ENCODE assay signal across 26 cellular contexts in the genomic region with DNA sequence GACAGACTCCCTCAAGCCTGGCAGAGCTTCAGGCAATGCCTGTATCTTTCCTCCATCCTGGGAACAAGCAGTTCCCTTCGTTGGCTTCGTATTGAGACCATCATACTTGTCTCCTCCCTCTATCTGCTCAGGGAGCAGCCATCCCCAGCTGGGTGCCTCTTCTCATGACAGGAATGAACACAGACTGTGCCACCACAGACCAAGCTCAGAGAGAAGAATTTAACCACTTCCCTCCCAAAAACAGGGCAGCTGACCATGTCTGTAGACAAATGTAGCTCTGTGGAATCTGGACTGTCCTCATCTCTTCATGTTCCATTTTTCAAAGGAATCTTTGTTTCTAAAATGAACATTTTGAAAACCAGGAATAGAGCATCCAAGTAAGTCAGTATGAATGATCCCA.
"Had no signal": no experiment of that assay in that cellular context is flagged by ENCODE, and none has a peak within 500 bp of the region (broad histone marks: within the 10 kb centered on the region; RNA-seq: fewer than 3 reads in every experiment).

No MANE protein-coding gene starts in this region.

- H2AFZ ChIP-seq: parathyroid adenoma had no signal

- H3K4me1 Mint-ChIP-seq: central memory CD8-positive, alpha-beta T cell; neural crest cell; stimulated activated naive B cell treated with anti-CD40 and anti-IgM and Interleukin-4, amounts not matched to agents 10 μg/mL and 1 μg/mL and 100 μg/mL, for 72 hours had no signal

- H3K4me3 Mint-ChIP-seq: central memory CD8-positive, alpha-beta T cell; effector memory CD8-positive, alpha-beta T cell; natural killer cell treated with Interleukin-12 subunit alpha and Interleukin-12 subunit beta and Interleukin-15 and Interleukin-18, amount 100 ng/mL, for 72 hours; neural crest cell; stimulated activated naive B cell treated with anti-CD40 and anti-IgM and Interleukin-4, amounts not matched to agents 10 μg/mL and 1 μg/mL and 100 μg/mL, for 72 hours; stimulated activated naive CD8-positive, alpha-beta T cell treated with anti-CD3 and anti-CD28 coated beads, Interleukin-15, Interleukin-2, amounts not matched to agents 100 ng/mL and 50 ng/mL, for 24 hours had no signal

- DNase-seq: cortex of kidney; effector memory CD8-positive, alpha-beta T cell; erythroblast; esophagus squamous epithelium; left cardiac atrium; left lung; mesenchymal stem cell; midbrain; right cardiac atrium; sigmoid colon; spleen; stimulated activated CD4-positive, alpha-beta T cell treated with anti-CD3 and anti-CD28 coated beads, Interleukin-4, amount 100 ng/mL, for 4 hours; stimulated activated naive B cell treated with anti-CD40 and anti-IgM and Interleukin-4, amounts not matched to agents 10 μg/mL and 1 μg/mL and 100 μg/mL, for 72 hours; transverse colon; upper lobe of right lung; uterus had no signal

- FAIRE-seq: endometrium, frontal cortex, islet of Langerhans had no signal

- H3K9me3 Mint-ChIP-seq: central memory CD8-positive, alpha-beta T cell; natural killer cell treated with Interleukin-12 subunit alpha and Interleukin-12 subunit beta and Interleukin-15 and Interleukin-18, amount 100 ng/mL, for 72 hours; neural crest cell; stimulated activated naive B cell treated with anti-CD40 and anti-IgM and Interleukin-4, amounts not matched to agents 10 μg/mL and 1 μg/mL and 100 μg/mL, for 72 hours; stimulated activated naive CD8-positive, alpha-beta T cell treated with anti-CD3 and anti-CD28 coated beads, Interleukin-15, Interleukin-2, amounts not matched to agents 100 ng/mL and 50 ng/mL, for 24 hours had no signal

- H3K4me3 ChIP-seq: esophagus squamous epithelium, left lung, prostate gland, sigmoid colon, skin epidermis, spleen, transverse colon, upper lobe of right lung, uterus had no signal

- H3K9ac ChIP-seq: parathyroid adenoma had no signal

- H3K9me3 ChIP-seq: esophagus squamous epithelium, left lung, prostate gland, sigmoid colon, spleen, transverse colon, upper lobe of right lung, uterus had no signal

- H3K79me2 ChIP-seq: parathyroid adenoma had no signal

- H3K27ac Mint-ChIP-seq: effector memory CD8-positive, alpha-beta T cell; natural killer cell treated with Interleukin-12 subunit alpha and Interleukin-12 subunit beta and Interleukin-15 and Interleukin-18, amount 100 ng/mL, for 72 hours; stimulated activated naive B cell treated with anti-CD40 and anti-IgM and Interleukin-4, amounts not matched to agents 10 μg/mL and 1 μg/mL and 100 μg/mL, for 72 hours; stimulated activated naive CD8-positive, alpha-beta T cell treated with anti-CD3 and anti-CD28 coated beads, Interleukin-15, Interleukin-2, amounts not matched to agents 100 ng/mL and 50 ng/mL, for 24 hours had no signal

- H3K27me3 ChIP-seq: esophagus squamous epithelium, left lung, sigmoid colon, spleen, transverse colon, upper lobe of right lung, uterus had no signal

- H3K4me1 ChIP-seq: esophagus squamous epithelium, left lung, parathyroid adenoma, prostate gland, sigmoid colon, spleen, transverse colon, upper lobe of right lung, uterus had no signal

- H3K27ac ChIP-seq: esophagus squamous epithelium, left lung, parathyroid adenoma, prostate gland, sigmoid colon, skin epidermis, spleen, transverse colon, upper lobe of right lung, uterus had no signal

- H3K27me3 Mint-ChIP-seq: central memory CD8-positive, alpha-beta T cell; effector memory CD8-positive, alpha-beta T cell; natural killer cell treated with Interleukin-12 subunit alpha and Interleukin-12 subunit beta and Interleukin-15 and Interleukin-18, amount 100 ng/mL, for 72 hours; stimulated activated naive B cell treated with anti-CD40 and anti-IgM and Interleukin-4, amounts not matched to agents 10 μg/mL and 1 μg/mL and 100 μg/mL, for 72 hours had no signal

- H3K36me3 ChIP-seq: esophagus squamous epithelium, left lung, prostate gland, sigmoid colon, spleen, transverse colon, upper lobe of right lung, uterus had no signal

- H3K36me3 Mint-ChIP-seq: natural killer cell treated with Interleukin-12 subunit alpha and Interleukin-12 subunit beta and Interleukin-15 and Interleukin-18, amount 100 ng/mL, for 72 hours; stimulated activated naive B cell treated with anti-CD40 and anti-IgM and Interleukin-4, amounts not matched to agents 10 μg/mL and 1 μg/mL and 100 μg/mL, for 72 hours had no signal
